19 cellular contexts compared by ENCODE assay signal in genomic region chr15:94105760-94106159, GRCh38.
DNase-seq lines count a peak whose midpoint lies in the region; ATAC-seq and TF ChIP-seq lines count a peak whose summit lies in the region.
"Had no signal": no experiment of that assay in that cellular context is flagged by ENCODE, and none has a peak within 500 bp of the region (broad histone marks: within the 10 kb centered on the region; RNA-seq: fewer than 3 reads in every experiment).

No MANE protein-coding gene starts in this region.

- peak; percentile 92 for DNase-seq in DMS53 treated with DMSO at 0.1 percent for 48 hours (lab: John Stamatoyannopoulos, UW; ENCODE audit: unreplicated experiment)
- peak; percentile 45 to 61 for DNase-seq in NCI-H526 (lab: John Stamatoyannopoulos, UW)
- DNase-seq in foreskin keratinocyte: peak; percentile 40 to 65
- DNase-seq in prostate gland (ENCODE audit: low spot score): peak; percentile 22
- no peak for DNase-seq in stimulated activated CD4-positive, alpha-beta T cell treated with anti-CD3 and anti-CD28 coated beads, Interleukin-2, amount 100 ng/mL, for 24 hours
- no peak for DNase-seq in mesothelial cell of epicardium (ENCODE audit: low spot score in 2 of 2, unreplicated experiment in 2 of 2)
- DNase-seq: activated CD4-positive, alpha-beta T cell treated with anti-CD3 and anti-CD28 coated beads for 48 hours; activated CD8-positive, alpha-beta memory T cell treated with anti-CD3 and anti-CD28 coated beads, Interleukin-2, amount 50 U/mL, for 4 hours; activated naive CD4-positive, alpha-beta T cell; anterior cingulate cortex; CD4-positive, alpha-beta memory T cell; IMR-90; NCI-H1930; stimulated activated naive B cell treated with anti-CD40 and anti-IgM and Interleukin-4, amounts not matched to agents 10 μg/mL and 1 μg/mL and 100 μg/mL, for 72 hours had no signal

- TF ChIP-seq POLR2A in prostate gland (IDR thresholded peaks at IDR 0.05): no peak

- TF ChIP-seq CTCF in foreskin keratinocyte (conservative IDR thresholded peaks at IDR 0.05) (no peak), prostate gland (IDR thresholded peaks at IDR 0.05) (no peak), mesothelial cell of epicardium (IDR thresholded peaks at IDR 0.05; ENCODE audit: unreplicated experiment) (no peak)

- H3K4me1 ChIP-seq in foreskin keratinocyte: no peaks in the 10 kb centered on the region
- no peaks in the 10 kb centered on the region for H3K4me1 ChIP-seq in prostate gland (replicated peaks)
- H3K4me1 ChIP-seq: tibial nerve had no signal

- no peaks in the 10 kb centered on the region for H3K36me3 ChIP-seq in prostate gland
- H3K36me3 ChIP-seq: tibial nerve had no signal

- H3K27ac ChIP-seq in foreskin keratinocyte (no peak overlapping the region), prostate gland (no peak overlapping the region)
- H3K27ac ChIP-seq: tibial nerve had no signal

- H3K9me3 ChIP-seq in prostate gland: no peaks in the 10 kb centered on the region
- H3K9me3 ChIP-seq: tibial nerve had no signal

- H3K36me3 Mint-ChIP-seq in mesothelial cell of epicardium: no peaks in the 10 kb centered on the region
- H3K36me3 Mint-ChIP-seq: CD4-positive, alpha-beta memory T cell; stimulated activated naive B cell treated with anti-CD40 and anti-IgM and Interleukin-4, amounts not matched to agents 10 μg/mL and 1 μg/mL and 100 μg/mL, for 72 hours had no signal

- H3K4me3 ChIP-seq in prostate gland: no peak overlapping the region
- H3K4me3 ChIP-seq: tibial nerve had no signal

- WGBS in prostate gland: 30% methylated on average over 4 of the region's 4 CpGs

- no peak overlapping the region for H3K4me3 Mint-ChIP-seq in mesothelial cell of epicardium
- H3K4me3 Mint-ChIP-seq: CD4-positive, alpha-beta memory T cell; neural crest cell; stimulated activated naive B cell treated with anti-CD40 and anti-IgM and Interleukin-4, amounts not matched to agents 10 μg/mL and 1 μg/mL and 100 μg/mL, for 72 hours had no signal

- peaks cover 6% of the 10 kb centered on the region for H3K27me3 Mint-ChIP-seq in mesothelial cell of epicardium (ENCODE audit: low read depth)

- peaks cover 2% of the 10 kb centered on the region for H3K27me3 ChIP-seq in foreskin keratinocyte
- H3K27me3 ChIP-seq in prostate gland (replicated peaks; ENCODE audit: insufficient read depth): no peaks in the 10 kb centered on the region
- H3K27me3 ChIP-seq: tibial nerve had no signal

- H3K9me3 Mint-ChIP-seq in mesothelial cell of epicardium: peaks cover 9% of the 10 kb centered on the region

- intact Hi-C loops in prostate gland (cut with DNase I): no loop called here

- ATAC-seq in foreskin keratinocyte (peak; percentile 81), GM21529 (IDR thresholded peaks at IDR 0.05; ENCODE audit: unreplicated experiment) (no peak), HG02759 (IDR thresholded peaks at IDR 0.05; ENCODE audit: unreplicated experiment) (no peak)
- ATAC-seq: Panc1; stimulated activated naive B cell treated with anti-CD40 and anti-IgM and Interleukin-4, amounts not matched to agents 10 μg/mL and 1 μg/mL and 100 μg/mL, for 72 hours had no signal

- no peak overlapping the region for H3K27ac Mint-ChIP-seq in mesothelial cell of epicardium
- H3K27ac Mint-ChIP-seq: CD4-positive, alpha-beta memory T cell; stimulated activated naive B cell treated with anti-CD40 and anti-IgM and Interleukin-4, amounts not matched to agents 10 μg/mL and 1 μg/mL and 100 μg/mL, for 72 hours had no signal

- H3K4me1 Mint-ChIP-seq in mesothelial cell of epicardium: peaks cover 4% of the 10 kb centered on the region
- H3K4me1 Mint-ChIP-seq: CD4-positive, alpha-beta memory T cell; stimulated activated naive B cell treated with anti-CD40 and anti-IgM and Interleukin-4, amounts not matched to agents 10 μg/mL and 1 μg/mL and 100 μg/mL, for 72 hours had no signal

Comparison
In these comparisons a context has a peak if more than half of its experiments do, and no peak if none do; other contexts are left out.
1. DNase-seq: peak in DMS53 treated with DMSO at 0.1 percent for 48 hours (single experiment), NCI-H526 (2 of 2), foreskin keratinocyte (2 of 2) and prostate gland (single experiment); none in stimulated activated CD4-positive, alpha-beta T cell treated with anti-CD3 and anti-CD28 coated beads, Interleukin-2, amount 100 ng/mL, for 24 hours (0 of 2) and mesothelial cell of epicardium (0 of 2).